Comparison of ENCODE assay signal across 4 cellular contexts in the genomic region with DNA sequence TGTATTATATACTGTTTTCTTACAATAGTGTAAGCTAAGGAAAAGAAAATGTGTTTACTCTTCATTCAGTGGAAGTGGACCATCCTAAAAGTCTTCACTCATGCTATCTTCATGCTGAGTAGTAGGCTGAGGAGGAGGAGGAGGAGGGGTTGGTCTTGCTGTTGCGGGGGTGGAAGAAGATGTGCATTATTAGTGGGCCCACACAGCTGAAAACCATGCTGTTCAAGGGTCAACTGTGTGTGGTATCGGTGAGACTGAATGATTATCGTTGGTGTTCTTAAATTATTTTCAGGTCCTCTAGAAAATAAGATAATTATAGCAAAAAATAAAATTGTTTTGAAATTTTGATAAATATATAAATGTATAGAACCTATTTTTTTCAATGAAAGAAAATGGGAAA.
"Had no signal": no experiment of that assay in that cellular context is flagged by ENCODE, and none has a peak within 500 bp of the region (broad histone marks: within the 10 kb centered on the region; RNA-seq: fewer than 3 reads in every experiment).

No MANE protein-coding gene starts in this region.

- H3K27ac Mint-ChIP-seq: GM23338, H9, IgD-negative memory B cell had no signal

- H3K9me3 Mint-ChIP-seq: GM23338, H9, IgD-negative memory B cell had no signal

- DNase-seq: H9, KG1 had no signal

- H3K4me3 ChIP-seq: GM23338 had no signal

- H3K4me2 ChIP-seq: GM23338 had no signal

- H2AFZ ChIP-seq: GM23338 had no signal

- H3K27me3 Mint-ChIP-seq: IgD-negative memory B cell had no signal

- H3K4me3 Mint-ChIP-seq: GM23338, H9, IgD-negative memory B cell had no signal
